Comparison of ENCODE assay signal across 16 cellular contexts in genomic region chr9:120475341-120475740, GRCh38.
A peak's percentile ranks its signal among the peaks of the same experiment; 100 is the strongest.
DNase-seq lines count a peak whose midpoint lies in the region; ATAC-seq and TF ChIP-seq lines count a peak whose summit lies in the region.
"Had no signal": no experiment of that assay in that cellular context is flagged by ENCODE, and none has a peak within 500 bp of the region (broad histone marks: within the 10 kb centered on the region; RNA-seq: fewer than 3 reads in every experiment).

No MANE protein-coding gene starts in this region.

- H3K4me3 ChIP-seq in astrocyte of the cerebellum (ENCODE audit: low read depth, low read length) = no peak overlapping the region
- H3K4me3 ChIP-seq in heart left ventricle = no peak overlapping the region
- no peak overlapping the region for H3K4me3 ChIP-seq in spleen
- H3K4me3 ChIP-seq: body of pancreas, K562 had no signal

- DNase-seq in EL = peak; percentile 15
- peak; percentile 29 for DNase-seq in astrocyte of the cerebellum (ENCODE audit: low read depth)
- peak in 4 of 5 donors; percentile 24 to 69 (median 42) for DNase-seq in heart left ventricle
- no peak for DNase-seq in spleen
- DNase-seq in DMS114 treated with DMSO at 0.1 percent for 48 hours (lab: John Stamatoyannopoulos, UW; ENCODE audit: unreplicated experiment) = no peak
- DNase-seq in CD1c-positive myeloid dendritic cell (ENCODE audit: extremely low spot score) = no peak
- DNase-seq in activated CD4-positive, alpha-beta T cell treated with anti-CD3 and anti-CD28 coated beads, Interleukin-2, amount 50 U/mL, for 48 hours = no peak
- DNase-seq: activated CD4-positive, alpha-beta T cell treated with anti-CD3 and anti-CD28 coated beads for 36 hours; body of pancreas; NCI-H1417 treated with DMSO at 0.1 percent for 48 hours; NCI-H524; stimulated activated CD4-positive, alpha-beta T cell treated with anti-CD3 and anti-CD28 coated beads, Interleukin-4, amount 100 ng/mL, for 4 hours; stimulated activated naive CD4-positive, alpha-beta T cell; T-helper 1 cell had no signal

- no peaks in the 10 kb centered on the region for H3K27me3 ChIP-seq in heart left ventricle
- no peaks in the 10 kb centered on the region for H3K27me3 ChIP-seq in spleen (replicated peaks in 1 of 7)
- H3K27me3 ChIP-seq: body of pancreas had no signal

- in situ Hi-C loops in astrocyte of the cerebellum (cut with HindIII; ENCODE audit: low sequenced_read_pairs) = no loop called here

- H3K4me1 ChIP-seq in heart left ventricle (peaks cover 0 to 28% (median 5%) of the 10 kb centered on the region in 12 donors), spleen (peaks cover 0 to 44% (median 7%) of the 10 kb centered on the region in 6 donors)

- 76 to 85% (median 78%) methylated on average over 7 of the region's 7 CpGs for WGBS in heart left ventricle, 4 donors
- 73 to 91% (median 76%) methylated on average over 7 of the region's 7 CpGs for WGBS in spleen, 5 donors

- H3K36me3 ChIP-seq in heart left ventricle = peaks cover 0 to 66% (median 46%) of the 10 kb centered on the region in 9 donors
- peaks cover 0 to 90% (median 39%) of the 10 kb centered on the region in 6 donors for H3K36me3 ChIP-seq in spleen

- intact Hi-C loops in heart left ventricle (cut with DNase I) = loop anchor here (5.0 to 10.0 kb wide), 6 partner anchors 63 to 921 kb away; no protein-coding TSS in a partner anchor
- intact Hi-C loops in spleen (cut with DNase I; ENCODE audit: low total_unique reads) = no loop called here

- H3K9me3 ChIP-seq in heart left ventricle (no peaks in the 10 kb centered on the region), spleen (no peaks in the 10 kb centered on the region)
- H3K9me3 ChIP-seq: body of pancreas had no signal

- ATAC-seq in heart left ventricle = peak in 3 of 4 donors; percentile 44 to 56 (median 45)
- ATAC-seq: activated CD4-positive, alpha-beta T cell treated with anti-CD3 and anti-CD28 coated beads for 36 hours; body of pancreas; K562; Panc1 had no signal

- TF ChIP-seq CTCF in astrocyte of the cerebellum (IDR thresholded peaks at IDR 0.05; ENCODE audit: low read depth, low read length, missing control alignments) (no peak), heart left ventricle (IDR thresholded peaks at IDR 0.05) (no peak), spleen (IDR thresholded peaks at IDR 0.05 in 8 of 11, conservative IDR thresholded peaks at IDR 0.05 in 3 of 11) (no peak)

- H3K27ac ChIP-seq in heart left ventricle = peak overlapping the region in 6 of 12 donors; percentile 8 to 75 (median 40)
- H3K27ac ChIP-seq in spleen = peak overlapping the region in 7 of 8 donors; percentile 37 to 88 (median 86)
- H3K27ac ChIP-seq: body of pancreas had no signal

- TF ChIP-seq POLR2A in heart left ventricle (IDR thresholded peaks at IDR 0.05) (no peak), spleen (IDR thresholded peaks at IDR 0.05) (no peak)

Comparison
In these comparisons a context has a peak if more than half of its experiments do, and no peak if none do; other contexts are left out.
1. DNase-seq: peak in EL (single experiment), astrocyte of the cerebellum (single experiment) and heart left ventricle (4 of 5); none in spleen (single experiment), DMS114 treated with DMSO at 0.1 percent for 48 hours (single experiment), CD1c-positive myeloid dendritic cell (single experiment) and activated CD4-positive, alpha-beta T cell treated with anti-CD3 and anti-CD28 coated beads, Interleukin-2, amount 50 U/mL, for 48 hours (0 of 2).